ENCODE assay signal across 8 cellular contexts in the genomic region with DNA sequence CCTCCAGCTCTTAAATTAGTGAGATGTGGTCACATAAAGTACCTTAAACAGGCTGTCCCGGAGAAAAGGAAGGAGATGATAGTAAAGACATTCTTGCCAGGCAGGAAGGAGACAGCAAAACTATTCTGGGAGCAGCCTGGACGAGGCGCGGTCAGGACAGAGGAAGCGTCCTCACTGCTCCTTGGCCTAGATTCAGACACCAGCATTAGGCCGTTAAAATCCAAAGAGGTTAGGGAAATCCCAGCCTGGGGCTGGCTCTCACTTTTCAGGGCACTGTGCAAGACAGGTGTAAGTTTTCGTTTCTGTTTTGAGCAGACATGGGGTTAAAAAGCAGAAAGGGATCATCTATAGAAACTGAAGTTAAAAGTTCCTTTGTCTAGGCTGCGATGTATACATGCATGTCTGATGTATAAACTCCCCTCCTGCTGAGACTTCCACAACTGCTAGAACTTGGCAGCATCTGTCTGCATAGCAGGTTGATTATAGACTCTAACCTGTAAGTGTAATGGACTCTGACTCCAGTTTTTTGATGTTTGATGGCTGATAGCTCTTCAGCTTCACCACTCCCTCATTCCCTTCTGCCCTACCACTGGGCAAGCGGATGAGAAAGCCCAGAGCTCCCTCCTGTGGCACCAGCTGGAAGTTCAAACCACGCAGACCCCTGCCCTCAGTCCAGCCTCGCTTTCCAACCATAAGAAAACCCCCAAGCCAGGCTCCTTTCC. TPM values are rescaled to one million over a fixed set of nuclear protein-coding genes. Genes with fewer than 3 reads are reported as not detected.
DNase-seq lines count a peak whose midpoint lies in the region; ATAC-seq, FAIRE-seq and TF ChIP-seq lines count a peak whose summit lies in the region.

No MANE protein-coding gene starts in this region.

- peak; percentile 85 for TF ChIP-seq RAD21 in GM12878 (IDR thresholded peaks at IDR 0.05; ENCODE audit: insufficient read depth, low read depth, low read length)

- H3K27ac ChIP-seq in MM.1S (ENCODE audit: low read length) (peak overlapping the region; percentile 83), GM12878 (ENCODE audit: control insufficient read depth, insufficient read depth) (peak overlapping the region; percentile 85)

- H3K36me3 Mint-ChIP-seq in T-helper 17 cell (ENCODE audit: low read depth), result no peaks in the 10 kb centered on the region

- no peaks in the 10 kb centered on the region for H3K9me2 ChIP-seq in MM.1S (replicated peaks; ENCODE audit: insufficient read depth, low read length)

- H3K36me3 ChIP-seq in HAP-1 (replicated peaks) (0 out of 2 replicates have a peak, but pooled peaks cover 6% of the 10 kb centered on the region), MM.1S (replicated peaks; ENCODE audit: insufficient read depth, low read length) (no peaks in the 10 kb centered on the region), GM12878 (ENCODE audit: control insufficient read depth in 2 of 2, insufficient read depth in 2 of 2, low read length in 1 of 2) (no peaks in the 10 kb centered on the region)

- DNase-seq in HAP-1 (ENCODE audit: low spot score in 2 of 2), result peak; percentile 57 to 80
- peak; percentile 89 for DNase-seq in MM.1S
- peak; percentile 31 to 49 (median 43) for DNase-seq in T-helper 17 cell
- peak; percentile 84 for DNase-seq in GM12878 (ENCODE audit: low read depth, low spot score)
- DNase-seq in inferior parietal cortex (ENCODE audit: extremely low spot score), result peak; percentile 69
- DNase-seq in stimulated activated CD4-positive, alpha-beta T cell treated with anti-CD3 and anti-CD28 coated beads, Interleukin-15, amount 100 ng/mL, for 1 hour (ENCODE audit: low read depth in 1 of 2, low spot score in 1 of 2), result peak; percentile 16 to 45
- no peak for DNase-seq in middle frontal gyrus (ENCODE audit: extremely low spot score, low spot score)

- H4K20me1 ChIP-seq in MM.1S (ENCODE audit: insufficient read depth, low read length) (no peaks in the 10 kb centered on the region), GM12878 (ENCODE audit: control insufficient read depth, insufficient read depth) (no peaks in the 10 kb centered on the region)

- no peak for TF ChIP-seq EP300 in GM12878 (IDR thresholded peaks at IDR 0.05; ENCODE audit: borderline replicate concordance in 1 of 2, control insufficient read depth in 1 of 2, low read depth in 2 of 2, low read length in 2 of 2)

- TF ChIP-seq CTCF in GM12875 (IDR thresholded peaks at IDR 0.05; ENCODE audit: borderline replicate concordance, insufficient read depth, low read depth, low read length), result peak; percentile 82
- peak; percentile 85 for TF ChIP-seq CTCF in MM.1S (IDR thresholded peaks at IDR 0.05; ENCODE audit: low read length)
- TF ChIP-seq CTCF in GM12878 (IDR thresholded peaks at IDR 0.05 in 2 of 3, conservative IDR thresholded peaks at IDR 0.05 in 1 of 3; ENCODE audit: control insufficient read depth in 2 of 3, extremely low read depth in 1 of 3, insufficient read depth in 1 of 3, low read depth in 3 of 3, low read length in 3 of 3), result peak; percentile 78 to 82 (median 78)

- H3K4me2 ChIP-seq in MM.1S (ENCODE audit: low read depth, low read length) (peak overlapping the region; percentile 95), GM12878 (ENCODE audit: control insufficient read depth, insufficient read depth) (peak overlapping the region; percentile 79)

- H3K27ac Mint-ChIP-seq in T-helper 17 cell, result peak overlapping the region; percentile 97

- H3K4me3 ChIP-seq in GM12875 (ENCODE audit: low read depth, low read length), result peak overlapping the region; percentile 43
- H3K4me3 ChIP-seq in HAP-1, result no peak overlapping the region
- peak overlapping the region; percentile 56 for H3K4me3 ChIP-seq in MM.1S (ENCODE audit: low read length)
- peak overlapping the region; percentile 58; the same call in 1 of the 2 replicates for H3K4me3 ChIP-seq in GM12878

- H3K79me2 ChIP-seq in MM.1S (ENCODE audit: low read length) (no peaks in the 10 kb centered on the region), GM12878 (ENCODE audit: control insufficient read depth, insufficient read depth, low read length) (no peaks in the 10 kb centered on the region; the same call in 1 of the 2 replicates)

- RAD21 ChIA-PET in GM12878 (lab: Charles Lee; ENCODE audit: unreplicated experiment), result interaction anchor here (0.6 to 4.4 kb wide), 40 partner anchors 7 to 1077 kb away, joined by 3 to 225 read pairs (median 4); partner anchors contain the start of genes GRHL3 and NIPAL3

- in situ Hi-C loops in HAP-1 (cut with MboI; ENCODE audit: low sequenced_read_pairs) (loop anchor here (5.0 kb wide), 1 partner anchor 190 kb away; no protein-coding TSS in a partner anchor), GM12878 (cut with MboI) (loop anchor here (5.0 kb wide), 1 partner anchor 190 kb away; no protein-coding TSS in a partner anchor)

- no peaks in the 10 kb centered on the region for H3K9me3 ChIP-seq in HAP-1
- no peaks in the 10 kb centered on the region for H3K9me3 ChIP-seq in MM.1S (replicated peaks; ENCODE audit: insufficient read depth, low read length)
- no peaks in the 10 kb centered on the region for H3K9me3 ChIP-seq in T-helper 17 cell (ENCODE audit: control insufficient read depth, low read length, poor library complexity, severe bottlenecking)
- no peaks in the 10 kb centered on the region for H3K9me3 ChIP-seq in GM12878 (replicated peaks; ENCODE audit: control insufficient read depth, insufficient read depth, low read length)

- peaks cover 20% of the 10 kb centered on the region for H3K4me1 Mint-ChIP-seq in T-helper 17 cell

- CTCF ChIA-PET in GM12878 (lab: Yijun Ruan, JAX), result interaction anchor here (0.6 to 6.0 kb wide), 60 partner anchors 8 to 1447 kb away, joined by 3 to 451 read pairs (median 4); partner anchors contain the start of genes CLIC4, IFNLR1, NIPAL3 and STPG1

- H3K27me3 ChIP-seq in HAP-1 (ENCODE audit: low read depth) (no peaks in the 10 kb centered on the region), MM.1S (replicated peaks; ENCODE audit: insufficient read depth, low read length) (no peaks in the 10 kb centered on the region), GM12878 (replicated peaks in 1 of 2; ENCODE audit: control insufficient read depth in 2 of 2, insufficient read depth in 2 of 2, low read length in 1 of 2) (no peaks in the 10 kb centered on the region; a peak in 1 of 4 replicates)

- intact Hi-C loops in GM12878 (cut with micrococcal nuclease; ENCODE audit: unreplicated experiment), result loop anchor here (1.0 to 5.0 kb wide), 6 partner anchors 193 to 430 kb away; no protein-coding TSS in a partner anchor

- SMC1A ChIA-PET in GM12878 (lab: Charles Lee; ENCODE audit: uncharacterized antibody, unreplicated experiment), result interaction anchor here (0.6 to 5.6 kb wide), 35 partner anchors 10 to 951 kb away, joined by 3 to 297 read pairs (median 4); partner anchors contain the start of genes NIPAL3 and STPG1

- peak overlapping the region; percentile 94 for H3K4me3 Mint-ChIP-seq in T-helper 17 cell

- H3K27me3 Mint-ChIP-seq in T-helper 17 cell, result no peaks in the 10 kb centered on the region

- H2AFZ ChIP-seq in MM.1S (ENCODE audit: low read length) (peak overlapping the region; percentile 86), GM12878 (ENCODE audit: control insufficient read depth, low read depth, low read length) (peak overlapping the region; percentile 36)

- peak overlapping the region; percentile 60 for H3K9ac ChIP-seq in MM.1S (ENCODE audit: low read length)
- peak overlapping the region; percentile 66 for H3K9ac ChIP-seq in GM12878 (ENCODE audit: control insufficient read depth, insufficient read depth, low read length)

- peak; percentile 89 for FAIRE-seq in GM12878 (lab: Jason Lieb, UNC)

- WGBS in GM12878 (ENCODE audit: insufficient coverage, insufficient replicate concordance, low lambda C conversion rate, missing lambda C conversion rate), result 0% methylated on average over 11 of the region's 11 CpGs

- POLR2A ChIA-PET in GM12878 (lab: Charles Lee), result interaction anchor here (1.0 to 2.9 kb wide), 4 partner anchors 188 to 241 kb away, joined by 3 to 11 read pairs (median 6); no protein-coding TSS in a partner anchor

- TF ChIP-seq POLR2A in GM12878 (IDR thresholded peaks at IDR 0.05; ENCODE audit: low read depth, low read length), result no peak; the same call in none of the 2 replicates

- BruUV-seq in GM12878 (replicated peaks; lab: Mats Ljungman, UMichigan), result no TSS peak

- peaks cover 10% of the 10 kb centered on the region; the same call in 1 of the 2 replicates for H3K4me1 ChIP-seq in HAP-1
- peaks cover 63% of the 10 kb centered on the region for H3K4me1 ChIP-seq in MM.1S (ENCODE audit: low read length)
- peaks cover 18% of the 10 kb centered on the region for H3K4me1 ChIP-seq in GM12878 (ENCODE audit: control insufficient read depth, insufficient read depth, low read length)

- peak; percentile 78 for ATAC-seq in T-helper 17 cell
- peak; percentile 89 for ATAC-seq in GM12878

- H3F3A ChIP-seq in MM.1S (ENCODE audit: insufficient read depth, low read length), result peaks cover 54% of the 10 kb centered on the region

RNA-seq across cellular contexts. Expression of gene STPG1, which starts 21.5 kb away (rescaled TPM):
- total RNA-seq in T-helper 17 cell (1 to 10 TPM; 2.5 to 3.6 TPM), GM12878 (2014; rRNA removed) (0.05 and 0.28 TPM in 2 replicates), GM12878 (2014; rRNA removed; fragmentation: Illumina TruSeq; extraction: Trizol) (0.22 and 0.69 TPM in 2 replicates), GM12878 (2021) (0.13 and 0.36 TPM in 2 replicates)
- 1.2 and 1.7 TPM in 2 replicates for total RNA-seq in GM12878 (2013; cell fraction: nucleolus; rRNA removed)
- 2.6 TPM for polyA plus RNA-seq in GM12878 (2011; ENCODE audit: low read depth)
- polyA plus RNA-seq in GM12878 (2011; rRNA removed) (1.6 TPM in 2 replicates), GM12878 (2014; fragmentation: Illumina TruSeq; extraction: Trizol) (0.17 and 0.71 TPM in 2 replicates), GM12878 (2014; fragmentation: Nextera tagmentation; extraction: Ambion mirVana) (under 1 TPM; 0.35 to 0.76 TPM), GM12878 (2014; rRNA removed) (0.29 and 0.81 TPM in 2 replicates), GM12878 (2016; fragmentation: Nextera tagmentation; extraction: Ambion mirVana) (1 to 10 TPM; 1.5 to 2.6 TPM)
- 0.70 and 0.78 TPM in 2 replicates for polyA plus RNA-seq in GM12878 (2011; cell fraction: cytosol; rRNA removed)
- 0.52 and 1.3 TPM in 2 replicates for polyA plus RNA-seq in GM12878 (2011; cell fraction: nucleus; rRNA removed)
- polyA plus RNA-seq in GM12878 (2012), result 2.1 and 2.6 TPM in 2 replicates
- 0.46 and 1.9 TPM in 2 replicates for polyA minus RNA-seq in GM12878 (2011; rRNA and poly(A)+ RNA removed)
- polyA minus RNA-seq in GM12878 (2011; cell fraction: cytosol; rRNA and poly(A)+ RNA removed), result 1.2 TPM in 1 of 2 replicates, not detected in the other
- polyA minus RNA-seq in GM12878 (2011; cell fraction: nucleus; rRNA and poly(A)+ RNA removed), result 1.1 and 1.7 TPM in 2 replicates

RNA-seq across cellular contexts. Expression of gene NIPAL3, which starts 23.6 kb away (rescaled TPM):
- 10 to 100 TPM; 32.9 to 41.7 TPM for total RNA-seq in T-helper 17 cell
- total RNA-seq in GM12878 (2013; cell fraction: nucleolus; rRNA removed), result 42.4 and 44.7 TPM in 2 replicates
- total RNA-seq in GM12878 (2014; rRNA removed), result 4.7 and 6.0 TPM in 2 replicates
- total RNA-seq in GM12878 (2014; rRNA removed; fragmentation: Illumina TruSeq; extraction: Trizol), result 3.1 and 3.6 TPM in 2 replicates
- total RNA-seq in GM12878 (2021), result 5.7 and 6.2 TPM in 2 replicates
- polyA plus RNA-seq in GM12878 (2011; ENCODE audit: low read depth), result 7.6 TPM
- polyA plus RNA-seq in GM12878 (2011; rRNA removed), result 6.6 and 8.9 TPM in 2 replicates
- polyA plus RNA-seq in GM12878 (2011; cell fraction: cytosol; rRNA removed), result 9.9 TPM in 2 replicates
- 6.8 and 8.5 TPM in 2 replicates for polyA plus RNA-seq in GM12878 (2011; cell fraction: nucleus; rRNA removed)
- 8.9 and 10.2 TPM in 2 replicates for polyA plus RNA-seq in GM12878 (2012)
- polyA plus RNA-seq in GM12878 (2014; fragmentation: Illumina TruSeq; extraction: Trizol), result 3.4 and 3.7 TPM in 2 replicates
- polyA plus RNA-seq in GM12878 (2014; fragmentation: Nextera tagmentation; extraction: Ambion mirVana), result 1 to 10 TPM; 2.1 TPM
- polyA plus RNA-seq in GM12878 (2014; rRNA removed), result 3.5 and 3.7 TPM in 2 replicates
- 1 to 10 TPM; 8.8 to 9.4 TPM for polyA plus RNA-seq in GM12878 (2016; fragmentation: Nextera tagmentation; extraction: Ambion mirVana)
- 17.8 and 20.5 TPM in 2 replicates for polyA minus RNA-seq in GM12878 (2011; rRNA and poly(A)+ RNA removed)
- polyA minus RNA-seq in GM12878 (2011; cell fraction: cytosol; rRNA and poly(A)+ RNA removed), result 2.0 and 2.9 TPM in 2 replicates
- polyA minus RNA-seq in GM12878 (2011; cell fraction: nucleus; rRNA and poly(A)+ RNA removed), result 6.5 and 10.4 TPM in 2 replicates
